20 cellular contexts compared by ENCODE assay signal in genomic region chr11:80505771-80506170, GRCh38.
"Had no signal": no experiment of that assay in that cellular context is flagged by ENCODE, and none has a peak within 500 bp of the region (broad histone marks: within the 10 kb centered on the region; RNA-seq: fewer than 3 reads in every experiment).

No MANE protein-coding gene starts in this region.

- H3K9me3 ChIP-seq: gastrocnemius medialis had no signal

- H3K27ac Mint-ChIP-seq: activated naive CD4-positive, alpha-beta T cell treated with anti-CD3 and anti-CD28 coated beads, Interleukin-2, amount 10 ng/mL, durations not matched to agents 7 days and 5 days; activated naive CD8-positive, alpha-beta T cell treated with anti-CD3 and anti-CD28 coated beads, Interleukin-2, amount 50 U/mL, for 24 hours; nephron had no signal

- DNase-seq: activated CD4-positive, alpha-beta T cell treated with anti-CD3 and anti-CD28 coated beads, Interleukin-2, amount 50 U/mL, for 1 hour; activated CD4-positive, CD25-positive, alpha-beta regulatory T cell treated with anti-CD3 and anti-CD28 coated beads, Interleukin-2, amount 50 U/mL, for 72 hours; activated CD8-positive, alpha-beta memory T cell treated with anti-CD3 and anti-CD28 coated beads, Interleukin-2, amount 50 U/mL, for 4 hours; activated effector memory CD4-positive, alpha-beta T cell treated with Interleukin-2 at 50 U/mL for 16 hours; activated naive CD4-positive, alpha-beta T cell treated with anti-CD3 and anti-CD28 coated beads, Interleukin-2, amount 10 ng/mL, durations not matched to agents 7 days and 5 days; activated naive CD8-positive, alpha-beta T cell treated with anti-CD3 and anti-CD28 coated beads, Interleukin-2, amount 50 U/mL, for 24 hours; activated T-cell treated with anti-CD3 and anti-CD28 coated beads, Interleukin-2, amount 50 U/mL, for 48 hours; anterior cingulate cortex; brain microvascular endothelial cell; central memory CD4-positive, alpha-beta T cell; gastrocnemius medialis; head of caudate nucleus; left lung; midbrain; occipital lobe; stimulated activated naive CD4-positive, alpha-beta T cell; T1000; upper lobe of right lung had no signal

- H3K27me3 ChIP-seq: brain microvascular endothelial cell, gastrocnemius medialis, left lung, upper lobe of right lung had no signal

- H3K4me3 Mint-ChIP-seq: activated naive CD4-positive, alpha-beta T cell treated with anti-CD3 and anti-CD28 coated beads, Interleukin-2, amount 10 ng/mL, durations not matched to agents 7 days and 5 days; activated naive CD8-positive, alpha-beta T cell treated with anti-CD3 and anti-CD28 coated beads, Interleukin-2, amount 50 U/mL, for 24 hours; nephron had no signal

- H3K4me1 ChIP-seq: gastrocnemius medialis, left lung, upper lobe of right lung had no signal

- ATAC-seq: activated naive CD8-positive, alpha-beta T cell treated with anti-CD3 and anti-CD28 coated beads, Interleukin-2, amount 50 U/mL, for 24 hours; esophagus mucosa; gastrocnemius medialis; left lung; upper lobe of right lung had no signal

- H3K4me1 Mint-ChIP-seq: activated naive CD4-positive, alpha-beta T cell treated with anti-CD3 and anti-CD28 coated beads, Interleukin-2, amount 10 ng/mL, durations not matched to agents 7 days and 5 days; activated naive CD8-positive, alpha-beta T cell treated with anti-CD3 and anti-CD28 coated beads, Interleukin-2, amount 50 U/mL, for 24 hours; nephron had no signal

- H3K4me3 ChIP-seq: gastrocnemius medialis, left lung, upper lobe of right lung had no signal

- H3K36me3 Mint-ChIP-seq: activated naive CD4-positive, alpha-beta T cell treated with anti-CD3 and anti-CD28 coated beads, Interleukin-2, amount 10 ng/mL, durations not matched to agents 7 days and 5 days had no signal

- H3K27me3 Mint-ChIP-seq: activated naive CD4-positive, alpha-beta T cell treated with anti-CD3 and anti-CD28 coated beads, Interleukin-2, amount 10 ng/mL, durations not matched to agents 7 days and 5 days; activated naive CD8-positive, alpha-beta T cell treated with anti-CD3 and anti-CD28 coated beads, Interleukin-2, amount 50 U/mL, for 24 hours had no signal

- H3K27ac ChIP-seq: brain microvascular endothelial cell, gastrocnemius medialis, left lung, upper lobe of right lung had no signal

- H3K36me3 ChIP-seq: brain microvascular endothelial cell, gastrocnemius medialis, left lung, upper lobe of right lung had no signal
